16 cellular contexts compared by ENCODE assay signal in genomic region chr14:89921896-89922548, GRCh38. TPM values are rescaled to one million over a fixed set of nuclear protein-coding genes. Genes with fewer than 3 reads are reported as not detected.
DNase-seq lines count a peak whose midpoint lies in the region; ATAC-seq, FAIRE-seq and TF ChIP-seq lines count a peak whose summit lies in the region.
"Had no signal": no experiment of that assay in that cellular context is flagged by ENCODE, and none has a peak within 500 bp of the region (broad histone marks: within the 10 kb centered on the region; RNA-seq: fewer than 3 reads in every experiment).

No MANE protein-coding gene starts in this region.

- peak overlapping the region; percentile 56 for H2AFZ ChIP-seq in endothelial cell of umbilical vein (ENCODE audit: low read depth, low read length)
- H2AFZ ChIP-seq: parathyroid adenoma had no signal

- no peaks in the 10 kb centered on the region for H3K9me3 ChIP-seq in endothelial cell of umbilical vein (replicated peaks; ENCODE audit: control insufficient read depth, insufficient read depth, low read length)
- H3K9me3 ChIP-seq in esophagus muscularis mucosa = no peaks in the 10 kb centered on the region

- H3K9ac ChIP-seq in endothelial cell of umbilical vein (replicated peaks; ENCODE audit: extremely low read depth, insufficient read depth, low read length) = no peak overlapping the region
- H3K9ac ChIP-seq: parathyroid adenoma had no signal

- peak; percentile 57 for DNase-seq in COLO829 (ENCODE audit: low spot score)
- DNase-seq in RPMI7951 (ENCODE audit: low read depth) = peak; percentile 78
- no peak for DNase-seq in endothelial cell of umbilical vein (ENCODE audit: low read depth, low spot score)
- peak; percentile 85 for DNase-seq in non-pigmented ciliary epithelial cell (ENCODE audit: low read depth)
- no peak for DNase-seq in esophagus muscularis mucosa (ENCODE audit: extremely low spot score)
- no peak for DNase-seq in activated T-cell treated with anti-CD3 and anti-CD28 coated beads, Interleukin-2, amount 50 U/mL, for 48 hours
- DNase-seq in endothelial cell (ENCODE audit: low spot score) = no peak
- DNase-seq: activated CD4-positive, alpha-beta T cell treated with anti-CD3 and anti-CD28 coated beads, Interleukin-2, amount 50 U/mL, for 48 hours; activated naive CD4-positive, alpha-beta T cell treated with anti-CD3 and anti-CD28 coated beads, Interleukin-2, amount 50 U/mL, for 16 hours; left cardiac atrium; NCI-H1048; NCI-H69; stimulated activated CD4-positive, alpha-beta T cell treated with anti-CD3 and anti-CD28 coated beads, Interleukin-4, amount 100 ng/mL, for 1 hour had no signal

- 95% methylated on average over 4 of the region's 4 CpGs for WGBS in esophagus muscularis mucosa

- H4K20me1 ChIP-seq in endothelial cell of umbilical vein (replicated peaks; ENCODE audit: control insufficient read depth, extremely low read depth, insufficient read depth, low read length) = no peaks in the 10 kb centered on the region

- no peaks in the 10 kb centered on the region for H3K36me3 Mint-ChIP-seq in endothelial cell (ENCODE audit: low read depth, unreplicated experiment)

- no TSS peak for BruUV-seq in endothelial cell of umbilical vein (replicated peaks; lab: Mats Ljungman, UMichigan)

- H3K4me1 Mint-ChIP-seq in endothelial cell (ENCODE audit: unreplicated experiment) = no peaks in the 10 kb centered on the region

- dilution Hi-C loops in endothelial cell of umbilical vein (cut with MboI; ENCODE audit: extremely low pct_ligation_motif_present, low sequenced_read_pairs) = no loop called here

- H3K4me2 ChIP-seq in endothelial cell of umbilical vein (ENCODE audit: insufficient read depth, low read length) = peak overlapping the region; percentile 26

- H3K27me3 Mint-ChIP-seq in endothelial cell (ENCODE audit: unreplicated experiment) = peaks cover 2% of the 10 kb centered on the region

- H3K36me3 ChIP-seq in endothelial cell of umbilical vein (ENCODE audit: control insufficient read depth in 2 of 2, extremely low read depth in 1 of 2, insufficient read depth in 2 of 2, low read length in 2 of 2) (no peaks in the 10 kb centered on the region), esophagus muscularis mucosa (no peaks in the 10 kb centered on the region)

- no peak for ATAC-seq in HG03175 (IDR thresholded peaks at IDR 0.05; ENCODE audit: unreplicated experiment)

- TF ChIP-seq EP300 in esophagus muscularis mucosa (IDR thresholded peaks at IDR 0.05) = no peak

- CTCF ChIA-PET in endothelial cell of umbilical vein (lab: Charles Lee) = interaction anchor here (0.8 to 3.0 kb wide), 5 partner anchors 8 to 895 kb away, joined by 3 to 14 read pairs (median 6); no protein-coding TSS in a partner anchor

- intact Hi-C loops in endothelial cell of umbilical vein (cut with micrococcal nuclease) = no loop called here
- intact Hi-C loops in esophagus muscularis mucosa (cut with DNase I) = no loop called here

- H3K4me1 ChIP-seq in endothelial cell of umbilical vein (ENCODE audit: control insufficient read depth, extremely low read depth, insufficient read depth, low read length) = peaks cover 20% of the 10 kb centered on the region
- peaks cover 0 to 9% (median 9%) of the 10 kb centered on the region in 4 donors for H3K4me1 ChIP-seq in esophagus muscularis mucosa

- TF ChIP-seq CTCF in endothelial cell of umbilical vein (IDR thresholded peaks at IDR 0.05; ENCODE audit: extremely low read depth in 1 of 2, insufficient read depth in 1 of 2, low read depth in 1 of 2, low read length in 2 of 2) = no peak
- TF ChIP-seq CTCF in esophagus muscularis mucosa (IDR thresholded peaks at IDR 0.05) = no peak
- no peak for TF ChIP-seq CTCF in endothelial cell (IDR thresholded peaks at IDR 0.05; ENCODE audit: unreplicated experiment)

- H3K4me3 ChIP-seq in endothelial cell of umbilical vein (replicated peaks in 1 of 3; ENCODE audit: insufficient read depth in 1 of 3, low read depth in 1 of 3, low read length in 3 of 3) = no peak overlapping the region
- H3K4me3 ChIP-seq in esophagus muscularis mucosa = no peak overlapping the region

- no peaks in the 10 kb centered on the region for H3K9me3 Mint-ChIP-seq in endothelial cell (ENCODE audit: unreplicated experiment)

- H3K27ac Mint-ChIP-seq in endothelial cell (ENCODE audit: unreplicated experiment) = no peak overlapping the region

- no peak overlapping the region for H3K4me3 Mint-ChIP-seq in endothelial cell (ENCODE audit: unreplicated experiment)

- peak overlapping the region; percentile 49 for H3K27ac ChIP-seq in endothelial cell of umbilical vein (ENCODE audit: insufficient read depth, low read depth, low read length)
- H3K27ac ChIP-seq in esophagus muscularis mucosa (replicated peaks in 1 of 4) = no peak overlapping the region
- H3K27ac ChIP-seq: parathyroid adenoma had no signal

- peak; percentile 18 for FAIRE-seq in endothelial cell of umbilical vein (lab: Jason Lieb, UNC)
- FAIRE-seq: endometrium had no signal

- no peaks in the 10 kb centered on the region for H3K79me2 ChIP-seq in endothelial cell of umbilical vein (ENCODE audit: control insufficient read depth, insufficient read depth, low read length)
- H3K79me2 ChIP-seq: parathyroid adenoma had no signal

- H3K27me3 ChIP-seq in endothelial cell of umbilical vein (ENCODE audit: control insufficient read depth in 2 of 2, insufficient read depth in 2 of 2, low read length in 2 of 2) (no peaks in the 10 kb centered on the region), esophagus muscularis mucosa (no peaks in the 10 kb centered on the region)

- H3K9me1 ChIP-seq in endothelial cell of umbilical vein (replicated peaks; ENCODE audit: control insufficient read depth, extremely low read depth, insufficient read depth, low read length) = no peaks in the 10 kb centered on the region

- TF ChIP-seq POLR2A in endothelial cell of umbilical vein (IDR thresholded peaks at IDR 0.05; ENCODE audit: low read depth, low read length) (no peak), esophagus muscularis mucosa (IDR thresholded peaks at IDR 0.05; ENCODE audit: low read depth) (no peak)

- POLR2A ChIA-PET in endothelial cell of umbilical vein (lab: Charles Lee) = no interaction called here

TF ChIP-seq in endothelial cell of umbilical vein, 7 proteins besides CTCF, POLR2A, EP300 and RAD21:
- TF ChIP-seq JUN (IDR thresholded peaks at IDR 0.05; ENCODE audit: borderline replicate concordance, insufficient read depth, insufficient read length, low read depth) = no peak
- no peak for TF ChIP-seq MAX (IDR thresholded peaks at IDR 0.05; ENCODE audit: insufficient read depth, insufficient read length)
- no peak for TF ChIP-seq POLR2AphosphoS5 (IDR thresholded peaks at IDR 0.05; ENCODE audit: insufficient read depth, low read depth, low read length)
- TF ChIP-seq GATA2 (IDR thresholded peaks at IDR 0.05; ENCODE audit: insufficient read depth, insufficient read length, low read depth, low read length) = no peak
- no peak for TF ChIP-seq MYC (IDR thresholded peaks at IDR 0.05; ENCODE audit: low read depth, low read length)

RNA-seq across cellular contexts. Expression of gene EFCAB11, which starts 32.5 kb away (rescaled TPM):
- total RNA-seq in RPMI7951 (2014; rRNA removed; shearing (Covaris generic)) = 13.5 and 18.6 TPM in 2 replicates
- total RNA-seq in endothelial cell of umbilical vein (6.3 and 11.2 TPM in 2 replicates), esophagus muscularis mucosa (10 to 100 TPM in 1 of 4 donors, 1 to 10 TPM in 3; 3.1 to 15.0 (median 6.1) TPM), endothelial cell (ENCODE audit: unreplicated experiment) (15.2 TPM)
- polyA plus RNA-seq in endothelial cell of umbilical vein = 2.1 and 2.8 TPM in 2 replicates
- polyA plus RNA-seq in endothelial cell of umbilical vein (2011; cell fraction: cytosol; rRNA removed) = 5.3 and 5.6 TPM in 2 replicates
- 2.5 and 3.5 TPM in 2 replicates for polyA plus RNA-seq in endothelial cell of umbilical vein (2011; cell fraction: nucleus; rRNA removed)
- polyA plus RNA-seq in endothelial cell of umbilical vein (2012) = 7.7 and 13.4 TPM in 2 replicates
- 2.6 and 3.7 TPM in 2 replicates for polyA minus RNA-seq in endothelial cell of umbilical vein
- 4.5 TPM for polyA minus RNA-seq in endothelial cell of umbilical vein (2011; cell fraction: cytosol; rRNA and poly(A)+ RNA removed)
- polyA minus RNA-seq in endothelial cell of umbilical vein (2011; cell fraction: nucleus; rRNA and poly(A)+ RNA removed) = 2.7 and 7.4 TPM in 2 replicates

RNA-seq across cellular contexts. Expression of gene TDP1, which starts 33.7 kb away (rescaled TPM):
- total RNA-seq in RPMI7951 (2014; rRNA removed; shearing (Covaris generic)) = 41.2 and 48.7 TPM in 2 replicates
- total RNA-seq in endothelial cell of umbilical vein = 30.5 and 33.9 TPM in 2 replicates
- polyA plus RNA-seq in endothelial cell of umbilical vein = 14.1 and 14.2 TPM in 2 replicates
- 22.8 and 23.4 TPM in 2 replicates for polyA plus RNA-seq in endothelial cell of umbilical vein (2011; cell fraction: cytosol; rRNA removed)
- 27.3 and 36.0 TPM in 2 replicates for polyA plus RNA-seq in endothelial cell of umbilical vein (2011; cell fraction: nucleus; rRNA removed)
- polyA plus RNA-seq in endothelial cell of umbilical vein (2012) = 21.0 and 29.7 TPM in 2 replicates
- 22.2 and 30.5 TPM in 2 replicates for polyA minus RNA-seq in endothelial cell of umbilical vein
- 20.2 TPM for polyA minus RNA-seq in endothelial cell of umbilical vein (2011; cell fraction: cytosol; rRNA and poly(A)+ RNA removed)
- polyA minus RNA-seq in endothelial cell of umbilical vein (2011; cell fraction: nucleus; rRNA and poly(A)+ RNA removed) = 23.9 and 40.0 TPM in 2 replicates
- 1 to 10 TPM; 7.5 to 9.7 (median 8.4) TPM for total RNA-seq in esophagus muscularis mucosa
- total RNA-seq in endothelial cell (ENCODE audit: unreplicated experiment) = 34.9 TPM

Comparison
In these comparisons a context has a peak if more than half of its experiments do, and no peak if none do; other contexts are left out.
1. DNase-seq: peak in COLO829 (single experiment), RPMI7951 (single experiment) and non-pigmented ciliary epithelial cell (single experiment); none in endothelial cell of umbilical vein (single experiment), esophagus muscularis mucosa (single experiment), activated T-cell treated with anti-CD3 and anti-CD28 coated beads, Interleukin-2, amount 50 U/mL, for 48 hours (0 of 2) and endothelial cell (single experiment).